8 cellular contexts compared by ENCODE assay signal in genomic region chrX:7083468-7084396, GRCh38.
DNase-seq lines count a peak whose midpoint lies in the region; ATAC-seq, FAIRE-seq and TF ChIP-seq lines count a peak whose summit lies in the region.

No MANE protein-coding gene starts in this region.

- TF ChIP-seq CTCF in AG04449 (IDR thresholded peaks at IDR 0.05; ENCODE audit: insufficient read depth, low read length, missing control alignments) (no peak), mucosa of descending colon (IDR thresholded peaks at IDR 0.05) (no peak)

- DNase-seq in AG04449 (ENCODE audit: low read depth, low spot score) (peak; percentile 67), SK-N-MC (ENCODE audit: low read depth, low spot score) (peak; percentile 24), mucosa of descending colon (peak in 1 of 3 donors; percentile 29), urothelium cell line (ENCODE audit: low spot score) (peak; percentile 42), iPS-NIHi11 (ENCODE audit: low spot score) (no peak)
- peak; percentile 34 for DNase-seq in activated naive CD8-positive, alpha-beta T cell treated with anti-CD3 and anti-CD28 coated beads, Interleukin-2, amount 10 ng/mL, durations not matched to agents 7 days and 5 days

- CTCF ChIA-PET in AG04449 (lab: Yijun Ruan, JAX) = no interaction called here

- no peaks in the 10 kb centered on the region for H3K9me3 Mint-ChIP-seq in activated naive CD8-positive, alpha-beta T cell treated with anti-CD3 and anti-CD28 coated beads, Interleukin-2, amount 10 ng/mL, durations not matched to agents 7 days and 5 days

- no peak for FAIRE-seq in urothelium cell line (lab: Jason Lieb, UNC)

- H3K4me3 ChIP-seq in AG04449 (ENCODE audit: low read depth, low read length) (peak overlapping the region; percentile 25), SK-N-MC (no peak overlapping the region), mucosa of descending colon (no peak overlapping the region)

- no peaks in the 10 kb centered on the region for H3K4me1 ChIP-seq in mucosa of descending colon (ENCODE audit: low read depth)

- POLR2A ChIA-PET in AG04449 (lab: Yijun Ruan, JAX) = interaction anchor here (0.9 kb wide), 1 partner anchor 19 kb away, joined by 3 read pairs; no protein-coding TSS in a partner anchor
- POLR2A ChIA-PET in activated naive CD8-positive, alpha-beta T cell treated with anti-CD3 and anti-CD28 coated beads, Interleukin-2, amount 10 ng/mL, durations not matched to agents 7 days and 5 days (lab: Charles Lee) = interaction anchor here (0.9 to 1.2 kb wide), 2 partner anchors 10 to 63 kb away, joined by 4 to 5 read pairs; partner anchors contain the start of gene STS

- peak overlapping the region; percentile 65 for H3K4me3 Mint-ChIP-seq in activated naive CD8-positive, alpha-beta T cell treated with anti-CD3 and anti-CD28 coated beads, Interleukin-2, amount 10 ng/mL, durations not matched to agents 7 days and 5 days

- H3K27ac ChIP-seq in SK-N-MC = no peak overlapping the region; the same call in 1 of the 2 replicates

- H3K36me3 ChIP-seq in SK-N-MC (ENCODE audit: insufficient read depth, low read length) (peaks cover 5% of the 10 kb centered on the region; the same call in 1 of the 2 replicates), mucosa of descending colon (ENCODE audit: low read depth) (no peaks in the 10 kb centered on the region)

- no peaks in the 10 kb centered on the region for H3K27me3 Mint-ChIP-seq in activated naive CD8-positive, alpha-beta T cell treated with anti-CD3 and anti-CD28 coated beads, Interleukin-2, amount 10 ng/mL, durations not matched to agents 7 days and 5 days

- peaks cover 29% of the 10 kb centered on the region for H3K4me1 Mint-ChIP-seq in activated naive CD8-positive, alpha-beta T cell treated with anti-CD3 and anti-CD28 coated beads, Interleukin-2, amount 10 ng/mL, durations not matched to agents 7 days and 5 days

- peaks cover 8% of the 10 kb centered on the region for H3K36me3 Mint-ChIP-seq in activated naive CD8-positive, alpha-beta T cell treated with anti-CD3 and anti-CD28 coated beads, Interleukin-2, amount 10 ng/mL, durations not matched to agents 7 days and 5 days

- no peak overlapping the region for H3K9ac ChIP-seq in SK-N-MC (ENCODE audit: insufficient read length)

- no peaks in the 10 kb centered on the region for H3K9me3 ChIP-seq in SK-N-MC (ENCODE audit: low read depth, low read length)
- no peaks in the 10 kb centered on the region for H3K9me3 ChIP-seq in mucosa of descending colon

- peak; percentile 70 for ATAC-seq in GM19025 (IDR thresholded peaks at IDR 0.05; ENCODE audit: low read depth, unreplicated experiment)
- peak; percentile 96 for ATAC-seq in HG03159 (IDR thresholded peaks at IDR 0.05; ENCODE audit: unreplicated experiment)
- ATAC-seq in activated naive CD8-positive, alpha-beta T cell treated with anti-CD3 and anti-CD28 coated beads, Interleukin-2, amount 10 ng/mL, durations not matched to agents 7 days and 5 days (ENCODE audit: low read depth) = peak; percentile 92
- peak; percentile 84 for ATAC-seq in mucosa of descending colon

- intact Hi-C loops in mucosa of descending colon (cut with DNase I, micrococcal nuclease) = no loop called here

- H3K27ac Mint-ChIP-seq in activated naive CD8-positive, alpha-beta T cell treated with anti-CD3 and anti-CD28 coated beads, Interleukin-2, amount 10 ng/mL, durations not matched to agents 7 days and 5 days = peak overlapping the region; percentile 90
